17 cellular contexts compared by ENCODE assay signal in genomic region chr11:70080763-70081162, GRCh38. TPM values are rescaled to one million over a fixed set of nuclear protein-coding genes. Genes with fewer than 3 reads are reported as not detected.
DNase-seq lines count a peak whose midpoint lies in the region; TF ChIP-seq lines count a peak whose summit lies in the region.
"Had no signal": no experiment of that assay in that cellular context is flagged by ENCODE, and none has a peak within 500 bp of the region (broad histone marks: within the 10 kb centered on the region; RNA-seq: fewer than 3 reads in every experiment).

No MANE protein-coding gene starts in this region.

- TF ChIP-seq CTCF in Calu3 (IDR thresholded peaks at IDR 0.05; ENCODE audit: unreplicated experiment) (no peak), chondrocyte (IDR thresholded peaks at IDR 0.05) (no peak), vagina (IDR thresholded peaks at IDR 0.05) (no peak)

- H3K27ac ChIP-seq in vagina: no peak overlapping the region

- peaks cover 19% of the 10 kb centered on the region for H3K4me1 ChIP-seq in vagina

- H3K9me3 ChIP-seq in MG63 (no peaks in the 10 kb centered on the region), vagina (no peaks in the 10 kb centered on the region)

- no peaks in the 10 kb centered on the region for H3K36me3 Mint-ChIP-seq in Calu3 (ENCODE audit: insufficient read depth, unreplicated experiment)
- H3K36me3 Mint-ChIP-seq in chondrocyte (ENCODE audit: low read depth): no peaks in the 10 kb centered on the region

- H3K4me1 Mint-ChIP-seq in Calu3 (ENCODE audit: low read depth, unreplicated experiment): peaks cover 19% of the 10 kb centered on the region
- no peaks in the 10 kb centered on the region for H3K4me1 Mint-ChIP-seq in chondrocyte (ENCODE audit: low read depth)

- H3K4me3 ChIP-seq in MG63: no peak overlapping the region
- no peak overlapping the region for H3K4me3 ChIP-seq in vagina

- H3K27ac Mint-ChIP-seq in Calu3 (ENCODE audit: unreplicated experiment) (no peak overlapping the region), chondrocyte (ENCODE audit: unreplicated experiment) (no peak overlapping the region)
- H3K27ac Mint-ChIP-seq: nephron had no signal

- H3K36me3 ChIP-seq in MG63 (no peaks in the 10 kb centered on the region), vagina (no peaks in the 10 kb centered on the region)

- intact Hi-C loops in Calu3 (cut with micrococcal nuclease; ENCODE audit: unreplicated experiment): loop anchor here (10.0 kb wide), 2 partner anchors 114 to 136 kb away; no protein-coding TSS in a partner anchor
- intact Hi-C loops in posterior vena cava (cut with DNase I): no loop called here
- intact Hi-C loops in vagina (cut with DNase I): loop anchor here (10.0 kb wide), 1 partner anchor 166 kb away; no protein-coding TSS in a partner anchor

- DNase-seq in Calu3: peak; percentile 62
- DNase-seq in MG63: peak; percentile 43
- peak; percentile 65 for DNase-seq in chondrocyte (ENCODE audit: low spot score)
- DNase-seq in posterior vena cava (ENCODE audit: low spot score): peak; percentile 73
- DNase-seq in activated CD4-positive, CD25-positive, alpha-beta regulatory T cell (lab: John Stamatoyannopoulos, UW): no peak
- DNase-seq in midbrain (lab: John Stamatoyannopoulos, UW): no peak
- no peak for DNase-seq in vagina (ENCODE audit: extremely low spot score in 2 of 2)
- DNase-seq in foreskin melanocyte: no peak
- DNase-seq: activated CD4-positive, alpha-beta T cell treated with anti-CD3 and anti-CD28 coated beads, Interleukin-2, amount 50 U/mL, for 48 hours; activated T-cell treated with anti-CD3 and anti-CD28 coated beads, Interleukin-2, amount 50 U/mL, for 48 hours; AML-193; GOT3; NCI-H146; retina had no signal

- BruUV-seq in Calu3 (replicated peaks; lab: Mats Ljungman, UMichigan): no TSS peak

- H3K9me3 Mint-ChIP-seq in Calu3 (ENCODE audit: low read depth, unreplicated experiment): no peaks in the 10 kb centered on the region
- no peaks in the 10 kb centered on the region for H3K9me3 Mint-ChIP-seq in chondrocyte (ENCODE audit: low read depth)
- H3K9me3 Mint-ChIP-seq: nephron had no signal

- TF ChIP-seq POLR2A in vagina (IDR thresholded peaks at IDR 0.05): no peak

- CTCF ChIA-PET in Calu3 (lab: Charles Lee): no interaction called here

- H3K27me3 ChIP-seq in MG63: peaks cover 2% of the 10 kb centered on the region; the same call in 1 of the 2 replicates
- H3K27me3 ChIP-seq in vagina: no peaks in the 10 kb centered on the region

- H3K27me3 Mint-ChIP-seq in Calu3 (ENCODE audit: unreplicated experiment): peaks cover 15% of the 10 kb centered on the region
- peaks cover 35% of the 10 kb centered on the region for H3K27me3 Mint-ChIP-seq in chondrocyte (ENCODE audit: low read depth)

- no peak overlapping the region for H3K4me3 Mint-ChIP-seq in Calu3 (ENCODE audit: low read depth, unreplicated experiment)
- H3K4me3 Mint-ChIP-seq in chondrocyte (ENCODE audit: unreplicated experiment): no peak overlapping the region

RNA-seq across cellular contexts. Expression of gene ANO1, which starts 2.6 kb away (rescaled TPM):
- total RNA-seq in Calu3 (2022) (10.4 and 17.8 TPM in 2 replicates), chondrocyte (1.0 to 1.5 TPM (median 1.5 TPM) in 3 replicates), posterior vena cava (10 to 100 TPM; 55.4 to 56.2 TPM), vagina (40.8 TPM)
- total RNA-seq in MG63 (2014; rRNA removed; shearing (Covaris generic); ENCODE audit: low replicate concordance): 0.12 and 0.99 TPM in 2 replicates
- total RNA-seq: fibroblast of villous mesenchyme, lung microvascular endothelial cell had no signal

Comparison
In these comparisons a context has a peak if more than half of its experiments do, and no peak if none do; other contexts are left out.
1. DNase-seq: peak in Calu3 (single experiment), MG63 (single experiment), chondrocyte (single experiment) and posterior vena cava (single experiment); none in activated CD4-positive, CD25-positive, alpha-beta regulatory T cell (0 of 4), midbrain (single experiment), vagina (0 of 2) and foreskin melanocyte (single experiment).
2. intact Hi-C loops: an anchor here in Calu3 (10.0 kb wide) and vagina (10.0 kb wide); none called in posterior vena cava.